8 cellular contexts compared by ENCODE assay signal in genomic region chr15:32615051-32615870, GRCh38. TPM values are rescaled to one million over a fixed set of nuclear protein-coding genes. Genes with fewer than 3 reads are reported as not detected.
DNase-seq lines count a peak whose midpoint lies in the region; ATAC-seq, FAIRE-seq and TF ChIP-seq lines count a peak whose summit lies in the region.
"Not testable (repeated sequence)": the region's sequence is repeated elsewhere in the genome, so short reads cannot be mapped to it uniquely, and the experiment has no call there.

TSS of gene ARHGAP11A (plus strand) at chr15:32615504. CDS start at chr15:32616212, 708 bp downstream.

- CTCF ChIA-PET in K562 (lab: Yijun Ruan, JAX; ENCODE audit: low intra/inter-chr PET ratio): not testable (repeated sequence)

- 0% methylated on average over 14 of the region's 43 CpGs for WGBS in K562 (ENCODE audit: insufficient coverage, low coverage, missing lambda C conversion rate)
- 0% methylated on average over 25 to 34 of the region's 43 CpGs for WGBS in heart right ventricle, 2 donors

- not testable (repeated sequence) for H3K9me3 Mint-ChIP-seq in stimulated activated effector memory CD8-positive, alpha-beta T cell treated with anti-CD3 and anti-CD28 coated beads, Interleukin-12 subunit alpha, Interleukin-12 subunit beta, amount 100 ng/mL, for 72 hours

- peaks cover 48% of the 10 kb centered on the region for H3K79me2 ChIP-seq in DND-41 (ENCODE audit: insufficient read depth, low read length)
- H3K79me2 ChIP-seq in K562 (ENCODE audit: control insufficient read depth, insufficient read depth, low read length): peaks cover 49% of the 10 kb centered on the region

- peak; percentile 92 for FAIRE-seq in K562 (lab: Jason Lieb, UNC)

- H3K27ac Mint-ChIP-seq in stimulated activated effector memory CD8-positive, alpha-beta T cell treated with anti-CD3 and anti-CD28 coated beads, Interleukin-12 subunit alpha, Interleukin-12 subunit beta, amount 100 ng/mL, for 72 hours: peak within 1 kb of the TSS; percentile 95

- intact Hi-C loops in K562 (cut with micrococcal nuclease); heart right ventricle (cut with DNase I): not testable (repeated sequence)

- H2AFZ ChIP-seq in DND-41 (ENCODE audit: low read depth, low read length) (peak within 1 kb of the TSS; percentile 74), K562 (ENCODE audit: low read depth, low read length) (peak within 1 kb of the TSS; percentile 86)

- H3K36me3 ChIP-seq in DND-41 (ENCODE audit: insufficient read depth, low read length); K562 (ENCODE audit: control insufficient read depth, insufficient read depth, low read length); heart right ventricle: not testable (repeated sequence)

- POLR2A ChIA-PET in K562 (lab: Yijun Ruan, JAX): not testable (repeated sequence)

- TF ChIP-seq CTCF in DND-41 (IDR thresholded peaks at IDR 0.05; ENCODE audit: borderline replicate concordance, extremely low read depth, low read length, poor library complexity, severe bottlenecking); WI38 (IDR thresholded peaks at IDR 0.05; ENCODE audit: low read depth, low read length); K562 (IDR thresholded peaks at IDR 0.05 in 2 of 3, conservative IDR thresholded peaks at IDR 0.05 in 1 of 3; ENCODE audit: insufficient read depth in 2 of 3, low read depth in 1 of 3, low read length in 3 of 3): not testable (repeated sequence)
- TF ChIP-seq CTCF in heart right ventricle (IDR thresholded peaks at IDR 0.05): peak in 1 of 9 donors; percentile 11

- TF ChIP-seq POLR2A in K562 (conservative IDR thresholded peaks at IDR 0.05): peak; percentile 53; the same call in 1 of the 2 replicates

- not testable (repeated sequence) for H3K9me3 ChIP-seq in DND-41 (ENCODE audit: insufficient read depth, low read length, severe bottlenecking); K562 (replicated peaks; ENCODE audit: control insufficient read depth, insufficient read depth, low read depth, low read length); heart right ventricle

- TF ChIP-seq EP300 in K562 (IDR thresholded peaks at IDR 0.05; ENCODE audit: low read length): not testable (repeated sequence)

- H3K4me1 Mint-ChIP-seq in stimulated activated effector memory CD8-positive, alpha-beta T cell treated with anti-CD3 and anti-CD28 coated beads, Interleukin-12 subunit alpha, Interleukin-12 subunit beta, amount 100 ng/mL, for 72 hours: peaks cover 14% of the 10 kb centered on the region

- H3K4me3 ChIP-seq in DND-41 (ENCODE audit: low read depth in 1 of 2, low read length in 2 of 2) (peak within 1 kb of the TSS; percentile 72 to 78; a peak in 3 of 4 replicates), WI38 (ENCODE audit: low read depth, low read length) (peak within 1 kb of the TSS; percentile 70), K562 (peak within 1 kb of the TSS; percentile 66), heart right ventricle (peak within 1 kb of the TSS; percentile 8 to 65 (median 57))

- H3K4me2 ChIP-seq in DND-41 (ENCODE audit: insufficient read depth, low read length): peak within 1 kb of the TSS; percentile 60
- peak within 1 kb of the TSS; percentile 85 for H3K4me2 ChIP-seq in K562 (ENCODE audit: insufficient read depth, low read length)

- not testable (repeated sequence) for H3K27me3 ChIP-seq in DND-41 (ENCODE audit: insufficient read depth, low read length, poor library complexity); K562 (ENCODE audit: control insufficient read depth in 2 of 2, insufficient read depth in 2 of 2, low read length in 2 of 2); heart right ventricle

- not testable (repeated sequence) for TF ChIP-seq RAD21 in K562 (CRISPR knock-in tag; conservative IDR thresholded peaks at IDR 0.05 in 1 of 2, IDR thresholded peaks at IDR 0.05 in 1 of 2)

- H3K9me1 ChIP-seq in K562 (ENCODE audit: control insufficient read depth, insufficient read depth, low read length): not testable (repeated sequence)

- in situ Hi-C loops in K562 (cut with MboI): not testable (repeated sequence)

- DNase-seq in DND-41 (peak; percentile 93), K562 (ENCODE audit: extremely low read depth in 1 of 4, low spot score in 3 of 4) (peak; percentile 55 to 86 (median 57)), heart right ventricle (peak; percentile 82 to 93)
- DNase-seq in occipital lobe (lab: John Stamatoyannopoulos, UW): not testable (repeated sequence)
- DNase-seq in stimulated activated effector memory CD8-positive, alpha-beta T cell treated with anti-CD3 and anti-CD28 coated beads, Interleukin-12 subunit alpha, Interleukin-12 subunit beta, amount 100 ng/mL, for 72 hours (ENCODE audit: low spot score in 2 of 2): peak; percentile 65 to 89

- H3K36me3 Mint-ChIP-seq in stimulated activated effector memory CD8-positive, alpha-beta T cell treated with anti-CD3 and anti-CD28 coated beads, Interleukin-12 subunit alpha, Interleukin-12 subunit beta, amount 100 ng/mL, for 72 hours: peaks cover 32% of the 10 kb centered on the region

- H4K20me1 ChIP-seq in DND-41 (ENCODE audit: insufficient read depth, low read length); K562 (replicated peaks; ENCODE audit: control insufficient read depth, insufficient read depth, low read length): not testable (repeated sequence)

- H3K4me3 Mint-ChIP-seq in stimulated activated effector memory CD8-positive, alpha-beta T cell treated with anti-CD3 and anti-CD28 coated beads, Interleukin-12 subunit alpha, Interleukin-12 subunit beta, amount 100 ng/mL, for 72 hours: peak within 1 kb of the TSS; percentile 98

- not testable (repeated sequence) for BruUV-seq in K562 (replicated peaks; lab: Mats Ljungman, UMichigan)

- peak within 1 kb of the TSS; percentile 83 for H3K9ac ChIP-seq in DND-41 (ENCODE audit: low read depth, low read length)
- peak within 1 kb of the TSS; percentile 90 to 94 for H3K9ac ChIP-seq in K562 (ENCODE audit: insufficient read depth in 1 of 2, low read depth in 2 of 2, low read length in 2 of 2)

- H3K4me1 ChIP-seq in DND-41 (ENCODE audit: insufficient read depth, low read length); K562 (replicated peaks in 1 of 2; ENCODE audit: control insufficient read depth in 2 of 2, insufficient read depth in 2 of 2, low read length in 2 of 2): not testable (repeated sequence)
- peaks cover 0 to 11% (median 0%) of the 10 kb centered on the region in 9 donors for H3K4me1 ChIP-seq in heart right ventricle

- ATAC-seq in DND-41 (ENCODE audit: insufficient read depth, low read depth): peak; percentile 85
- peak; percentile 60 for ATAC-seq in GM21526 (IDR thresholded peaks at IDR 0.05; ENCODE audit: low FRiP score, unreplicated experiment)
- peak; percentile 66 for ATAC-seq in HG03571 (IDR thresholded peaks at IDR 0.05; ENCODE audit: unreplicated experiment)
- ATAC-seq in K562: peak; percentile 92
- ATAC-seq in heart right ventricle: peak; percentile 93 to 97 (median 96)
- ATAC-seq in stimulated activated effector memory CD8-positive, alpha-beta T cell treated with anti-CD3 and anti-CD28 coated beads, Interleukin-12 subunit alpha, Interleukin-12 subunit beta, amount 100 ng/mL, for 72 hours: peak; percentile 92

- peak within 1 kb of the TSS; percentile 97 for H3K27ac ChIP-seq in DND-41 (ENCODE audit: low read length)
- H3K27ac ChIP-seq in K562 (ENCODE audit: extremely low read depth, low read depth, low read length): peak within 1 kb of the TSS; percentile 91
- peak within 1 kb of the TSS; percentile 71 to 94 (median 84) for H3K27ac ChIP-seq in heart right ventricle

TF ChIP-seq in K562, 482 proteins besides CTCF, POLR2A, EP300 and RAD21 (continues in another document):
- peak; percentile 63; the same call in 1 of the 2 replicates for TF ChIP-seq XRCC5 (IDR thresholded peaks at IDR 0.05; ENCODE audit: low read depth, low read length)
- peak in 1 of 2 experiments; percentile 37; a peak in 1 of 4 replicates for TF ChIP-seq HDAC1 (IDR thresholded peaks at IDR 0.05)
- peak; percentile 64; the same call in 1 of the 2 replicates for TF ChIP-seq FOXM1 (IDR thresholded peaks at IDR 0.05; ENCODE audit: low read depth)
- not testable (repeated sequence) for TF ChIP-seq FOXM1 (CRISPR knock-in tag; IDR thresholded peaks at IDR 0.05; ENCODE audit: low read depth); MYBL2 (CRISPR knock-in tag; IDR thresholded peaks at IDR 0.05; ENCODE audit: borderline replicate concordance); NR2C2 (CRISPR knock-in tag; IDR thresholded peaks at IDR 0.05)
- TF ChIP-seq SIN3A (IDR thresholded peaks at IDR 0.05; ENCODE audit: borderline replicate concordance in 2 of 2, control insufficient read depth in 1 of 2, low read depth in 2 of 2, low read length in 2 of 2): 0 out of 4 replicates have a peak, but pooled peaks have one; percentile 31 to 67
- TF ChIP-seq MYBL2 (IDR thresholded peaks at IDR 0.05; ENCODE audit: low read depth): peak; percentile 68
- TF ChIP-seq HNRNPLL (IDR thresholded peaks at IDR 0.05; ENCODE audit: low read depth, low read length, poor library complexity, severe bottlenecking): peak; percentile 80
- peak; percentile 39; the same call in 1 of the 2 replicates for TF ChIP-seq NR2C2 (tag; IDR thresholded peaks at IDR 0.05)

RNA-seq across cellular contexts. Expression of gene ARHGAP11A, which starts in this region (rescaled TPM):
- 13.8 and 84.9 TPM in 2 replicates for total RNA-seq in K562 (2011; cell fraction: chromatin; rRNA removed; ENCODE audit: low replicate concordance)
- total RNA-seq in K562 (2011; cell fraction: nucleolus; rRNA removed): 10.0 and 17.0 TPM in 2 replicates
- total RNA-seq in K562 (2011; cell fraction: nucleoplasm; rRNA removed): 27.4 and 31.5 TPM in 2 replicates
- total RNA-seq in K562 (2014; rRNA removed) (39.0 and 40.5 TPM in 2 replicates), K562 (2014; rRNA removed; fragmentation: Illumina TruSeq; extraction: Trizol) (68.9 and 89.7 TPM in 2 replicates), K562 (2015; rRNA removed; fragmentation: Illumina TruSeq; extraction: Trizol) (61.1 and 61.5 TPM in 2 replicates), K562 (2021) (68.4 and 92.5 TPM in 2 replicates), heart right ventricle (10 to 100 TPM in 1 of 10 donors, 1 to 10 TPM in 8, under 1 TPM in 1; 0.64 to 10.6 (median 2.8) TPM), occipital lobe (12.6 TPM)
- polyA plus RNA-seq in K562 (2011; rRNA removed) (36.9 and 49.8 TPM in 2 replicates), K562 (2014; fragmentation: Illumina TruSeq; extraction: Trizol) (76.8 and 81.3 TPM in 2 replicates), K562 (2014; fragmentation: Nextera tagmentation; extraction: Ambion mirVana) (10 to 100 TPM; 17.5 to 21.0 TPM), K562 (2014; rRNA removed) (50.2 and 66.6 TPM in 2 replicates), heart right ventricle (1 to 10 TPM in 1 of 2 donors, under 1 TPM in 1; 0.30 to 1.9 TPM)
- polyA plus RNA-seq in K562 (2011; cell fraction: cytosol; rRNA removed): 7.7 and 14.0 TPM in 2 replicates
- polyA plus RNA-seq in K562 (2011; cell fraction: nucleus; rRNA removed): 17.3 and 17.5 TPM in 2 replicates
- 31.7 and 61.7 TPM in 2 replicates for polyA plus RNA-seq in K562 (2012)
- polyA minus RNA-seq in K562 (2011; rRNA and poly(A)+ RNA removed): 42.8 and 58.4 TPM in 2 replicates
- polyA minus RNA-seq in K562 (2011; cell fraction: cytosol; rRNA and poly(A)+ RNA removed): 20.0 and 23.5 TPM in 2 replicates
- polyA minus RNA-seq in K562 (2011; cell fraction: nucleus; rRNA and poly(A)+ RNA removed): 16.2 and 27.1 TPM in 2 replicates
